ENCODE assay signal across 18 cellular contexts in genomic region chr2:199147216-199147615, GRCh38.
DNase-seq lines count a peak whose midpoint lies in the region; TF ChIP-seq lines count a peak whose summit lies in the region.
"Had no signal": no experiment of that assay in that cellular context is flagged by ENCODE, and none has a peak within 500 bp of the region (broad histone marks: within the 10 kb centered on the region; RNA-seq: fewer than 3 reads in every experiment).

No MANE protein-coding gene starts in this region.

- H3K9me3 ChIP-seq in GM23248 (ENCODE audit: low read depth) (no peaks in the 10 kb centered on the region), Karpas-422 (ENCODE audit: low read length) (no peaks in the 10 kb centered on the region)
- H3K9me3 ChIP-seq: SJSA1 had no signal

- in situ Hi-C loops in GM23248 (cut with MboI), result no loop called here

- no peaks in the 10 kb centered on the region for H3K27me3 ChIP-seq in GM23248 (replicated peaks; ENCODE audit: insufficient read depth)
- no peaks in the 10 kb centered on the region for H3K27me3 ChIP-seq in Karpas-422 (ENCODE audit: low read length)
- H3K27me3 ChIP-seq: SJSA1 had no signal

- no peaks in the 10 kb centered on the region for H3K79me2 ChIP-seq in GM23248 (ENCODE audit: insufficient read depth)
- H3K79me2 ChIP-seq in Karpas-422 (ENCODE audit: low read length), result no peaks in the 10 kb centered on the region

- no peaks in the 10 kb centered on the region for H3K9me2 ChIP-seq in GM23248 (ENCODE audit: insufficient read depth)
- no peaks in the 10 kb centered on the region for H3K9me2 ChIP-seq in Karpas-422 (replicated peaks; ENCODE audit: insufficient read depth, low read length)

- H3F3A ChIP-seq in GM23248 (ENCODE audit: insufficient read depth), result peaks cover 16% of the 10 kb centered on the region; the same call in 1 of the 2 replicates

- H3K9ac ChIP-seq in GM23248, result no peak overlapping the region
- H3K9ac ChIP-seq in Karpas-422 (ENCODE audit: low read length), result no peak overlapping the region
- H3K9ac ChIP-seq: KMS-11 had no signal

- H3K36me3 ChIP-seq in GM23248 (ENCODE audit: low read depth) (no peaks in the 10 kb centered on the region), Karpas-422 (ENCODE audit: insufficient read depth, low read length) (no peaks in the 10 kb centered on the region)
- H3K36me3 ChIP-seq: SJSA1 had no signal

- H3K4me3 ChIP-seq in GM23248 (no peak overlapping the region), fibroblast of the aortic adventitia (ENCODE audit: low read depth, low read length) (no peak overlapping the region), Karpas-422 (ENCODE audit: low read length) (no peak overlapping the region)
- H3K4me3 ChIP-seq: GM12878, GM23338, SJSA1 had no signal

- H4K20me1 ChIP-seq in GM23248 (ENCODE audit: insufficient read depth) (no peaks in the 10 kb centered on the region), Karpas-422 (ENCODE audit: insufficient read depth, low read depth, low read length) (no peaks in the 10 kb centered on the region)

- H2AFZ ChIP-seq in GM23248 (no peak overlapping the region), Karpas-422 (ENCODE audit: low read length) (no peak overlapping the region)
- H2AFZ ChIP-seq: GM23338 had no signal

- peak; percentile 50 for DNase-seq in AG09319 (ENCODE audit: extremely low read depth, low read depth)
- DNase-seq in GM23248, result peak; percentile 56
- DNase-seq in SK-N-DZ (ENCODE audit: low spot score), result peak; percentile 16
- peak; percentile 67 for DNase-seq in fibroblast of the aortic adventitia (ENCODE audit: low read depth)
- DNase-seq in A172 (ENCODE audit: low spot score), result no peak
- DNase-seq in NCI-H1092 (lab: John Stamatoyannopoulos, UW), result no peak
- DNase-seq in NCI-H1417 (lab: John Stamatoyannopoulos, UW), result no peak
- DNase-seq in Karpas-422, result no peak
- DNase-seq: CD4-positive, CD25-positive, alpha-beta regulatory T cell; NCI-H1048; NCI-H2081 treated with DMSO at 0.1 percent for 48 hours; NK-92 treated with Interleukin-12 subunit alpha and Interleukin-12 subunit beta, amount 100 ng/mL, for 24 hours; RPMI8226; SW 1271 had no signal

- H3K4me1 ChIP-seq in GM23248 (ENCODE audit: insufficient read depth) (peaks cover 16% of the 10 kb centered on the region), Karpas-422 (ENCODE audit: low read length) (no peaks in the 10 kb centered on the region)
- H3K4me1 ChIP-seq: SJSA1 had no signal

- H3K27ac ChIP-seq in GM23248 (no peak overlapping the region), Karpas-422 (ENCODE audit: low read length) (no peak overlapping the region)
- H3K27ac ChIP-seq: KMS-11, SJSA1 had no signal

- H3K4me2 ChIP-seq in GM23248 (ENCODE audit: unreplicated experiment) (no peak overlapping the region), Karpas-422 (ENCODE audit: low read depth, low read length, poor library complexity, severe bottlenecking) (no peak overlapping the region)
- H3K4me2 ChIP-seq: GM23338, KMS-11 had no signal

- TF ChIP-seq CTCF in AG09319 (IDR thresholded peaks at IDR 0.05; ENCODE audit: low read depth, low read length) (no peak), fibroblast of the aortic adventitia (IDR thresholded peaks at IDR 0.05; ENCODE audit: insufficient read depth, low read length) (no peak)

Comparison
In these comparisons a context has a peak if more than half of its experiments do, and no peak if none do; other contexts are left out.
1. DNase-seq: peak in AG09319 (single experiment), GM23248 (single experiment), SK-N-DZ (single experiment) and fibroblast of the aortic adventitia (single experiment); none in A172 (single experiment), NCI-H1092 (single experiment), NCI-H1417 (0 of 3) and Karpas-422 (single experiment).